8 cellular contexts compared by ENCODE assay signal in the genomic region with DNA sequence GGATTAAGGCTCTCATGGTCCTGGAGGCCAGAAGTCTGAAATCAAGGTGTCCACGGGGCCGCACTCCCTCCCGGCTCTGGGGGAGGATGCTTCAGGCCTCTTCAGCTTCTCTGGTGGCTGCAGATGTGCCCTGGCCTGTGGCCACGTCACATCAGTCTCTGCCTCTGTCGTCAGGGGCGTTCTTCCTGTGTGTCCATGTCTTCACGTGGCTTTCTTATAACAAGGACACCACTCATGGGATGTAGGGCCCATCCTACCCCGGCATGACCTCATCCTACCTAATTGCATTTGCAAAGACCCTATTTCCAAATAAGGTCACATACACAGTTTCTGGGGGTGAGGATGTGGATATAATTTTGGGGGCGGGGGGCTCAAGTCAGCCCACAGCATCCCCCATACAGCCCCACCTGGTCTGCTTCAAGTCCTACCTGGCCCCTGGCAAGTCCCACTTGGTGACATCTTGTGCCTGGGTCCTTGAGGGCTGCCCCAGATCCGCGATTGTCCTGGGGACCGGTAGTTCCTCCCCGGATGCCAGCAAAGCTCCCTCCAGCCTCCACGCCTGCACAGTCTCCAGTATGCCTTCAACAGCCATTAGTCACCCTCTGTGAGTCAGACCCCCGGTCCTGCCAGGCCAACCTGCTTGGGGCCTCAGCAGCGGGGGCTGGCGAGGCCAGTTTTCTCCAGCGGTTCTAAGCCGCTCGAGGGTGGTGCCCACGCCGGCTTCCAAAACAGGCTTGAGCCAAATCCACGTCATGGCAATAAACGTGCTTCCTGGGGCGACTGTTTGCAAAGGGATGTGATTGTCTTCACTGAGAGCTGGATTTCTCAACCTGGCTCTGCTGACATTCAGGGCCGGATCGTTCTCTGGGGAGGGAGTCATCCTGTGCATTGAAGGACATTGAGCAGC. TPM values are rescaled to one million over a fixed set of nuclear protein-coding genes. Genes with fewer than 3 reads are reported as not detected.
DNase-seq lines count a peak whose midpoint lies in the region; ATAC-seq and TF ChIP-seq lines count a peak whose summit lies in the region.

No MANE protein-coding gene starts in this region.

- no peak overlapping the region for H3K27ac Mint-ChIP-seq in endothelial cell (ENCODE audit: unreplicated experiment)

- ATAC-seq in GM19324 (IDR thresholded peaks at IDR 0.05; ENCODE audit: low FRiP score, unreplicated experiment) (no peak), HG03025 (IDR thresholded peaks at IDR 0.05; ENCODE audit: low FRiP score, unreplicated experiment) (no peak)

- peaks cover 100% of the 10 kb centered on the region for H4K20me1 ChIP-seq in BLaER1

- H3K27ac ChIP-seq in BLaER1 (peak overlapping the region; percentile 46; the same call in 1 of the 2 replicates), adipose tissue (ENCODE audit: low read depth, low read length) (peak overlapping the region; percentile 6), right atrium auricular region (peak overlapping the region; percentile 79 to 80), rectal smooth muscle tissue (ENCODE audit: low read depth, low read length) (peak overlapping the region; percentile 92)

- peak overlapping the region; percentile 57 for H3K4me2 ChIP-seq in BLaER1

- H3K9ac ChIP-seq in BLaER1 (peak overlapping the region; percentile 24; the same call in 1 of the 2 replicates), rectal smooth muscle tissue (ENCODE audit: low read length) (no peak overlapping the region)

- H3K4me3 ChIP-seq in BLaER1 (no peak overlapping the region), right atrium auricular region (no peak overlapping the region), rectal smooth muscle tissue (ENCODE audit: low read length) (peak overlapping the region; percentile 7)

- H3K4me1 ChIP-seq in BLaER1 (peaks cover 79% of the 10 kb centered on the region), right atrium auricular region (peaks cover 0 to 46% of the 10 kb centered on the region in 2 donors), rectal smooth muscle tissue (ENCODE audit: control insufficient read depth, insufficient read depth, low read length) (peaks cover 14% of the 10 kb centered on the region)

- H3K27me3 Mint-ChIP-seq in endothelial cell (ENCODE audit: unreplicated experiment): peaks cover 2% of the 10 kb centered on the region

- H3K36me3 Mint-ChIP-seq in endothelial cell (ENCODE audit: low read depth, unreplicated experiment): peaks cover 24% of the 10 kb centered on the region

- no peak for TF ChIP-seq CTCF in right atrium auricular region (IDR thresholded peaks at IDR 0.05)
- no peak for TF ChIP-seq CTCF in endothelial cell (IDR thresholded peaks at IDR 0.05; ENCODE audit: unreplicated experiment)

- H3K4me1 Mint-ChIP-seq in endothelial cell (ENCODE audit: unreplicated experiment): no peaks in the 10 kb centered on the region

- H3K9me3 Mint-ChIP-seq in endothelial cell (ENCODE audit: unreplicated experiment): no peaks in the 10 kb centered on the region

- H3K36me3 ChIP-seq in BLaER1: peaks cover 84% of the 10 kb centered on the region
- peaks cover 27% of the 10 kb centered on the region for H3K36me3 ChIP-seq in right atrium auricular region
- H3K36me3 ChIP-seq in rectal smooth muscle tissue (ENCODE audit: control insufficient read depth, insufficient read depth, low read length): peaks cover 30% of the 10 kb centered on the region

- peak; percentile 63 for DNase-seq in HuH-7 (ENCODE audit: low spot score)
- DNase-seq in right atrium auricular region (ENCODE audit: low spot score): peak; percentile 98
- DNase-seq in endothelial cell (ENCODE audit: low spot score): no peak

- H3K4me3 Mint-ChIP-seq in endothelial cell (ENCODE audit: unreplicated experiment): no peak overlapping the region

- H3K27me3 ChIP-seq in BLaER1: no peaks in the 10 kb centered on the region
- H3K27me3 ChIP-seq in right atrium auricular region: no peaks in the 10 kb centered on the region
- no peaks in the 10 kb centered on the region for H3K27me3 ChIP-seq in rectal smooth muscle tissue (ENCODE audit: control insufficient read depth, insufficient read depth, low read length)

- WGBS in adipose tissue, 3 donors: 28 to 56% (median 35%) methylated on average over 27 of the region's 27 CpGs

- H3K9me3 ChIP-seq in BLaER1 (peaks cover 5% of the 10 kb centered on the region), right atrium auricular region (no peaks in the 10 kb centered on the region)

RNA-seq across cellular contexts. Expression of gene MYO9B, which starts 32.2 kb away (rescaled TPM):
- polyA plus RNA-seq in adipose tissue: 10 to 100 TPM; 18.0 to 48.1 (median 45.6) TPM
- 10 to 100 TPM; 25.4 to 40.8 TPM for total RNA-seq in right atrium auricular region
- total RNA-seq in endothelial cell (ENCODE audit: unreplicated experiment): 62.4 TPM

RNA-seq across cellular contexts. Expression of gene HAUS8, which starts 32.5 kb away (rescaled TPM):
- 1 to 10 TPM; 2.7 to 9.0 (median 5.1) TPM for polyA plus RNA-seq in adipose tissue
- total RNA-seq in right atrium auricular region (1 to 10 TPM; 2.5 to 5.0 TPM), endothelial cell (ENCODE audit: unreplicated experiment) (6.9 TPM)

Comparison
In these comparisons a context has a peak if more than half of its experiments do, and no peak if none do; other contexts are left out.
1. H3K27ac ChIP-seq: peak in every context shown above with its lines; median percentile 92 in rectal smooth muscle tissue; 80 in right atrium auricular region; 46 in BLaER1; 6 in adipose tissue.